ENCODE assay signal across 1 cellular context in the genomic region with DNA sequence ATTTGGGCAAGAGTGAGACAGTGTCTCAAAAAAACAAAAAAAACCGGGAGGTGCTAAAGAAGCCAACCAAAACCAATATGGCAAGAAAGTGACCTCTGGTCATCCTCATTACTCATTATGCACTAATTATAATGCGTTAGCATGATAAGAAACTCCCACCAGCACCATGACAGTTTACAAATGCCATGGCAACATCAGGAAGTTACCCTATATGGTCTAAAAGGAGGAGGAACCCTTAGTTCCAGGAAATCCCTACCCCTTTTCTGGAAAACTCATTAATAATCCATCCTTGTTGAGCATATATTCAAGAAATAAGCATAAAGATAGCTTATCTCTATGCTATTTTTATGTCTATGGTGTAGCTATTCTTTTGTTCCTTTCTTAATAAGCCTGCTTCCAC.
TF ChIP-seq lines count a peak whose summit lies in the region.

No MANE protein-coding gene starts in this region.

TF ChIP-seq in K562, 482 proteins besides CTCF, POLR2A, EP300 and RAD21:
- TF ChIP-seq ZNF780A (CRISPR knock-in tag; IDR thresholded peaks at IDR 0.05): no peak
- TF ChIP-seq, protein P1, sequence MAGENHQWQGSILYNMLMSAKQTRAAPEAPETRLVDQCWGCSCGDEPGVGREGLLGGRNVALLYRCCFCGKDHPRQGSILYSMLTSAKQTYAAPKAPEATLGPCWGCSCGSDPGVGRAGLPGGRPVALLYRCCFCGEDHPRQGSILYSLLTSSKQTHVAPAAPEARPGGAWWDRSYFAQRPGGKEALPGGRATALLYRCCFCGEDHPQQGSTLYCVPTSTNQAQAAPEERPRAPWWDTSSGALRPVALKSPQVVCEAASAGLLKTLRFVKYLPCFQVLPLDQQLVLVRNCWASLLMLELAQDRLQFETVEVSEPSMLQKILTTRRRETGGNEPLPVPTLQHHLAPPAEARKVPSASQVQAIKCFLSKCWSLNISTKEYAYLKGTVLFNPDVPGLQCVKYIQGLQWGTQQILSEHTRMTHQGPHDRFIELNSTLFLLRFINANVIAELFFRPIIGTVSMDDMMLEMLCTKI (IDR thresholded peaks at IDR 0.05; ENCODE audit: partially characterized antibody): no peak
- no peak for TF ChIP-seq ZNF830 (CRISPR knock-in tag; IDR thresholded peaks at IDR 0.05)
- TF ChIP-seq LEF1 (IDR thresholded peaks at IDR 0.05): no peak
- no peak for TF ChIP-seq NFIC (IDR thresholded peaks at IDR 0.05)
- TF ChIP-seq NR4A1 (CRISPR knock-in tag; IDR thresholded peaks at IDR 0.05): no peak
- TF ChIP-seq NR4A1 (tag; IDR thresholded peaks at IDR 0.05): no peak
- TF ChIP-seq, protein P2, sequence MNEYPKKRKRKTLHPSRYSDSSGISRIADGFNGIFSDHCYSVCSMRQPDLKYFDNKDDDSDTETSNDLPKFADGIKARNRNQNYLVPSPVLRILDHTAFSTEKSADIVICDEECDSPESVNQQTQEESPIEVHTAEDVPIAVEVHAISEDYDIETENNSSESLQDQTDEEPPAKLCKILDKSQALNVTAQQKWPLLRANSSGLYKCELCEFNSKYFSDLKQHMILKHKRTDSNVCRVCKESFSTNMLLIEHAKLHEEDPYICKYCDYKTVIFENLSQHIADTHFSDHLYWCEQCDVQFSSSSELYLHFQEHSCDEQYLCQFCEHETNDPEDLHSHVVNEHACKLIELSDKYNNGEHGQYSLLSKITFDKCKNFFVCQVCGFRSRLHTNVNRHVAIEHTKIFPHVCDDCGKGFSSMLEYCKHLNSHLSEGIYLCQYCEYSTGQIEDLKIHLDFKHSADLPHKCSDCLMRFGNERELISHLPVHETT (CRISPR knock-in tag; conservative IDR thresholded peaks at IDR 0.05 in 1 of 2, IDR thresholded peaks at IDR 0.05 in 1 of 2): no peak
- TF ChIP-seq MED1 (CRISPR knock-in tag; IDR thresholded peaks at IDR 0.05; ENCODE audit: borderline replicate concordance): no peak
- peak; percentile 81 for TF ChIP-seq RFX1 (IDR thresholded peaks at IDR 0.05)
- TF ChIP-seq ZNF512 (tag; IDR thresholded peaks at IDR 0.05): no peak
- TF ChIP-seq SRF (CRISPR knock-in tag; IDR thresholded peaks at IDR 0.05): peak; percentile 89 to 97
- TF ChIP-seq STAT5A (IDR thresholded peaks at IDR 0.05; ENCODE audit: borderline replicate concordance, low read length): peak; percentile 43; the same call in 1 of the 2 replicates
- no peak for TF ChIP-seq DACH1 (IDR thresholded peaks at IDR 0.05; ENCODE audit: partially characterized antibody)
- no peak for TF ChIP-seq NCOA1 (IDR thresholded peaks at IDR 0.05; ENCODE audit: low read depth)
- no peak for TF ChIP-seq THRAP3 (IDR thresholded peaks at IDR 0.05; ENCODE audit: borderline replicate concordance)
- no peak for TF ChIP-seq COPS2 (conservative IDR thresholded peaks at IDR 0.05)
- peak; percentile 38; the same call in 1 of the 2 replicates for TF ChIP-seq MEF2D (tag; conservative IDR thresholded peaks at IDR 0.05; ENCODE audit: low read depth)
- no peak for TF ChIP-seq KDM5B (IDR thresholded peaks at IDR 0.05; ENCODE audit: insufficient replicate concordance, low read depth, low read length)
- no peak for TF ChIP-seq ARNT (IDR thresholded peaks at IDR 0.05)
- TF ChIP-seq MEIS2 (IDR thresholded peaks at IDR 0.05; ENCODE audit: partially characterized antibody): peak; percentile 11
- no peak for TF ChIP-seq NFATC3 (IDR thresholded peaks at IDR 0.05)
